In genomic region chr11:19311306-19312030, GRCh38 we compare ENCODE assay signal across 8 cellular contexts.
DNase-seq lines count a peak whose midpoint lies in the region; ATAC-seq and TF ChIP-seq lines count a peak whose summit lies in the region.

No MANE protein-coding gene starts in this region.

- ATAC-seq in GM19035 (IDR thresholded peaks at IDR 0.05; ENCODE audit: unreplicated experiment) (peak; percentile 70), HG03565 (IDR thresholded peaks at IDR 0.05; ENCODE audit: unreplicated experiment) (peak; percentile 40)

- DNase-seq in COLO829 (ENCODE audit: low spot score) (peak; percentile 55), RPMI7951 (ENCODE audit: low read depth) (peak; percentile 38), inferior parietal cortex (ENCODE audit: extremely low spot score) (peak; percentile 87), NCI-H524 treated with DMSO at 0.1 percent for 48 hours (lab: John Stamatoyannopoulos, UW) (no peak)
- peak; percentile 12 to 47 (median 37) for DNase-seq in stimulated activated CD4-positive, alpha-beta T cell treated with anti-CD3 and anti-CD28 coated beads, Interleukin-12 subunit alpha, Interleukin-12 subunit beta, amount 100 ng/mL, for 48 hours (ENCODE audit: low read depth in 2 of 3, low spot score in 1 of 3)

- H3K9me3 Mint-ChIP-seq in brain: peaks cover 0 to 3% (median 0%) of the 10 kb centered on the region in 5 experiments

- TF ChIP-seq CTCF in brain (conservative IDR thresholded peaks at IDR 0.05): peak; percentile 73 to 88

- H3K27me3 Mint-ChIP-seq in brain: peaks cover 33% of the 10 kb centered on the region

- H3K4me3 Mint-ChIP-seq in brain: no peak overlapping the region

- peak overlapping the region in 1 of 5 experiments; percentile 27 for H3K27ac Mint-ChIP-seq in brain

- no peaks in the 10 kb centered on the region for H3K36me3 Mint-ChIP-seq in brain

- peaks cover 13% of the 10 kb centered on the region for H3K4me1 Mint-ChIP-seq in brain
